9 cellular contexts compared by ENCODE assay signal in genomic region chr6:26249709-26249958, GRCh38.
DNase-seq lines count a peak whose midpoint lies in the region; ATAC-seq and TF ChIP-seq lines count a peak whose summit lies in the region.
"Had no signal": no experiment of that assay in that cellular context is flagged by ENCODE, and none has a peak within 500 bp of the region (broad histone marks: within the 10 kb centered on the region; RNA-seq: fewer than 3 reads in every experiment).

No MANE protein-coding gene starts in this region.

- TF ChIP-seq POLR2A in gastrocnemius medialis (IDR thresholded peaks at IDR 0.05), result no peak

- H3K4me1 ChIP-seq in gastrocnemius medialis, result peaks cover 0 to 12% of the 10 kb centered on the region in 2 donors

- peak overlapping the region; percentile 100 for H3K27ac Mint-ChIP-seq in activated naive CD4-positive, alpha-beta T cell treated with anti-CD3 and anti-CD28 coated beads for 36 hours
- H3K27ac Mint-ChIP-seq in glutamatergic neuron (ENCODE audit: unreplicated experiment), result peak overlapping the region; percentile 91

- H3K4me1 Mint-ChIP-seq in activated naive CD4-positive, alpha-beta T cell treated with anti-CD3 and anti-CD28 coated beads for 36 hours (ENCODE audit: low read depth), result peaks cover 17% of the 10 kb centered on the region
- peaks cover 11% of the 10 kb centered on the region for H3K4me1 Mint-ChIP-seq in glutamatergic neuron (ENCODE audit: low read depth, unreplicated experiment)

- peak overlapping the region; percentile 86 for H3K4me3 Mint-ChIP-seq in activated naive CD4-positive, alpha-beta T cell treated with anti-CD3 and anti-CD28 coated beads for 36 hours
- H3K4me3 Mint-ChIP-seq in glutamatergic neuron (ENCODE audit: unreplicated experiment), result peak overlapping the region; percentile 99

- in situ Hi-C loops in gastrocnemius medialis (cut with MboI; ENCODE audit: low sequenced_read_pairs in 4 of 4), result no loop called here

- intact Hi-C loops in activated naive CD4-positive, alpha-beta T cell treated with anti-CD3 and anti-CD28 coated beads for 36 hours (cut with micrococcal nuclease), result no loop called here
- intact Hi-C loops in gastrocnemius medialis (cut with DNase I; ENCODE audit: low total_unique reads), result no loop called here

- CTCF ChIA-PET in activated naive CD4-positive, alpha-beta T cell treated with anti-CD3 and anti-CD28 coated beads for 36 hours (lab: Charles Lee), result interaction anchor here (0.8 to 2.3 kb wide), 6 partner anchors 13 to 75 kb away, joined by 4 to 14 read pairs (median 8); a partner anchor contains a TSS

- H3K36me3 ChIP-seq in gastrocnemius medialis, result no peaks in the 10 kb centered on the region

- no peaks in the 10 kb centered on the region for H3K9me3 Mint-ChIP-seq in activated naive CD4-positive, alpha-beta T cell treated with anti-CD3 and anti-CD28 coated beads for 36 hours
- peaks cover 8% of the 10 kb centered on the region for H3K9me3 Mint-ChIP-seq in glutamatergic neuron (ENCODE audit: unreplicated experiment)

- ATAC-seq in HG02981 (IDR thresholded peaks at IDR 0.05; ENCODE audit: unreplicated experiment) (peak; percentile 16), gastrocnemius medialis (no peak)
- ATAC-seq: HCT116 had no signal

- peak overlapping the region in 2 of 4 donors; percentile 11 to 39 for H3K27ac ChIP-seq in gastrocnemius medialis

- no peaks in the 10 kb centered on the region for H3K9me3 ChIP-seq in gastrocnemius medialis

- peaks cover 8% of the 10 kb centered on the region for H3K36me3 Mint-ChIP-seq in activated naive CD4-positive, alpha-beta T cell treated with anti-CD3 and anti-CD28 coated beads for 36 hours (ENCODE audit: low read depth)
- H3K36me3 Mint-ChIP-seq in glutamatergic neuron (ENCODE audit: unreplicated experiment), result no peaks in the 10 kb centered on the region

- no peaks in the 10 kb centered on the region for H3K27me3 Mint-ChIP-seq in activated naive CD4-positive, alpha-beta T cell treated with anti-CD3 and anti-CD28 coated beads for 36 hours (ENCODE audit: low read depth)
- peaks cover 8% of the 10 kb centered on the region for H3K27me3 Mint-ChIP-seq in glutamatergic neuron (ENCODE audit: unreplicated experiment)

- peak overlapping the region; percentile 35 to 49 (median 42) for H3K4me3 ChIP-seq in gastrocnemius medialis

- TF ChIP-seq CTCF in glutamatergic neuron (IDR thresholded peaks at IDR 0.05; ENCODE audit: partially characterized antibody, unreplicated experiment) (no peak), gastrocnemius medialis (IDR thresholded peaks at IDR 0.05 in 4 of 5, conservative IDR thresholded peaks at IDR 0.05 in 1 of 5) (no peak)

- peaks cover 64 to 99% (median 95%) of the 10 kb centered on the region in 3 donors for H3K27me3 ChIP-seq in gastrocnemius medialis

- no peak for DNase-seq in activated naive CD4-positive, alpha-beta T cell treated with anti-CD3 and anti-CD28 coated beads for 36 hours
- DNase-seq in activated naive CD4-positive, alpha-beta T cell treated with anti-CD3 and anti-CD28 coated beads, Interleukin-2, amount 50 U/mL, for 16 hours, result no peak
- peak in 3 of 5 donors; percentile 15 to 83 (median 36) for DNase-seq in T-helper 1 cell
- no peak for DNase-seq in glutamatergic neuron
- no peak for DNase-seq in gastrocnemius medialis
- DNase-seq in midbrain (lab: John Stamatoyannopoulos, UW), result no peak
- no peak for DNase-seq in AG08395 (ENCODE audit: low spot score)

Comparison
In these comparisons a context has a peak if more than half of its experiments do, and no peak if none do; other contexts are left out.
1. DNase-seq: peak in T-helper 1 cell (3 of 5); none in activated naive CD4-positive, alpha-beta T cell treated with anti-CD3 and anti-CD28 coated beads for 36 hours (single experiment), activated naive CD4-positive, alpha-beta T cell treated with anti-CD3 and anti-CD28 coated beads, Interleukin-2, amount 50 U/mL, for 16 hours (single experiment), glutamatergic neuron (single experiment), gastrocnemius medialis (0 of 2), midbrain (single experiment) and AG08395 (single experiment).